In the genomic region with DNA sequence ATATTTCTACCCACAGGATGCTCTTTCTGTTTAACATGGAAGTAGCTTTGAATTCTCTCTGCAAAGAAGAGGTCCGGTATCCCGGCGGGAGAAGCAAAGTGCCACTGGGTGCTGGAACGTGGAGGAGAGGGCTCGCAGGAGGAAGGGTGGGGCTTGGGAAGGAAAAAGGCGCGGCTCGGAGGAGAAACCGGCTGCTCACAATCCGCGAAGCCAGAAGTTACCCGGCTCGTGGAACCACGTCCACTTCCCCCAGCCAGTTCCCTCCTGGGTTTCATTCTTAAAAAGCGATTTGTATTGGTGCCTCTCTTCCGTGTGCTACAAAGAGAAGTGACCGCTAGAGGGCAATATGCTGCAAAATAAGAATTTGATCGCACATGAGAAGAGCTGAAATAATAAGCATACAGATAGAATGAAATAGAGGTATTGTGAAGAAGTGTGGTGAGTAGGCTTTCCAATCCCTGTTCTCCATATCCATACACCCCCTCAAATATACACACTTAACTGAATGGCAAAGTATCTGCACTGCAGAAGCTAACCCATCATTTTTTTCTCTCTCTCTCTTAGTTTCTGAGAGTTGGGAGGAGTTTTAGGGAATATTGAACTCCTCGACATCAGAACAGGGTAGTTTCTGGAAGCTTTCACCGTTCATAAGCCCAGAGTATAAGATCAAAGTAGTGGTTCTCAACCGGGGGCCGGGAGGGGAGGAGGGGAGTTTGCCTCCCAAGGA, we compare ENCODE assay signal across 8 cellular contexts. TPM values are rescaled to one million over a fixed set of nuclear protein-coding genes. Genes with fewer than 3 reads are reported as not detected.
DNase-seq lines count a peak whose midpoint lies in the region; ATAC-seq and TF ChIP-seq lines count a peak whose summit lies in the region.

No MANE protein-coding gene starts in this region.

- no peaks in the 10 kb centered on the region for H3K36me3 ChIP-seq in right lobe of liver

- H3K27ac Mint-ChIP-seq in activated CD4-positive, alpha-beta T cell treated with anti-CD3 and anti-CD28 coated beads, Interleukin-2, amount 10 ng/mL, durations not matched to agents 24 days and 14 days: no peak overlapping the region

- no peaks in the 10 kb centered on the region for H3K36me3 Mint-ChIP-seq in activated CD4-positive, alpha-beta T cell treated with anti-CD3 and anti-CD28 coated beads, Interleukin-2, amount 10 ng/mL, durations not matched to agents 24 days and 14 days (ENCODE audit: low read depth)

- no peaks in the 10 kb centered on the region for H3K9me3 ChIP-seq in right lobe of liver

- H3K9me3 Mint-ChIP-seq in activated CD4-positive, alpha-beta T cell treated with anti-CD3 and anti-CD28 coated beads, Interleukin-2, amount 10 ng/mL, durations not matched to agents 24 days and 14 days: no peaks in the 10 kb centered on the region

- no peak overlapping the region for H3K27ac ChIP-seq in right lobe of liver

- peak; percentile 81 to 87 (median 82) for TF ChIP-seq CTCF in right lobe of liver (IDR thresholded peaks at IDR 0.05)

- no peak for TF ChIP-seq POLR2A in right lobe of liver (IDR thresholded peaks at IDR 0.05)

- intact Hi-C loops in activated CD4-positive, alpha-beta T cell treated with anti-CD3 and anti-CD28 coated beads, Interleukin-2, amount 10 ng/mL, durations not matched to agents 24 days and 14 days (cut with micrococcal nuclease): loop anchor here (1.0 to 10.0 kb wide), 4 partner anchors 175 to 318 kb away; partner anchors contain the start of gene CHN2
- intact Hi-C loops in right lobe of liver (cut with DNase I): loop anchor here in 1 of 2 donors (10.0 kb wide), 1 partner anchor 178 kb away; no protein-coding TSS in a partner anchor

- peaks cover 18% of the 10 kb centered on the region for H3K4me1 Mint-ChIP-seq in activated CD4-positive, alpha-beta T cell treated with anti-CD3 and anti-CD28 coated beads, Interleukin-2, amount 10 ng/mL, durations not matched to agents 24 days and 14 days

- peak overlapping the region; percentile 26 to 55 (median 51) for H3K4me3 ChIP-seq in right lobe of liver

- DNase-seq in CD1c-positive myeloid dendritic cell (ENCODE audit: extremely low spot score) (peak; percentile 92), NCI-H524 (lab: John Stamatoyannopoulos, UW) (peak; percentile 84 to 89), ecto neural progenitor cell (ENCODE audit: low spot score) (peak; percentile 63), right lobe of liver (peak; percentile 68 to 69 (median 69))
- peak; percentile 86 for DNase-seq in activated CD4-positive, alpha-beta T cell treated with anti-CD3 and anti-CD28 coated beads, Interleukin-2, amount 10 ng/mL, durations not matched to agents 24 days and 14 days
- peak; percentile 5 to 14 for DNase-seq in stimulated activated CD4-positive, alpha-beta T cell treated with anti-CD3 and anti-CD28 coated beads, Interleukin-4, amount 100 ng/mL, for 4 hours

- no peaks in the 10 kb centered on the region for H3K27me3 ChIP-seq in right lobe of liver

- under 1% methylated on average over 22 of the region's 22 CpGs for WGBS in right lobe of liver (ENCODE audit: insufficient coverage, low coverage, low lambda C conversion rate, missing lambda C conversion rate)

- peaks cover 0 to 14% (median 5%) of the 10 kb centered on the region in 4 donors for H3K4me1 ChIP-seq in right lobe of liver

- H3K4me3 Mint-ChIP-seq in activated CD4-positive, alpha-beta T cell treated with anti-CD3 and anti-CD28 coated beads, Interleukin-2, amount 10 ng/mL, durations not matched to agents 24 days and 14 days: peak overlapping the region; percentile 83

- peaks cover 21% of the 10 kb centered on the region for H3K27me3 Mint-ChIP-seq in activated CD4-positive, alpha-beta T cell treated with anti-CD3 and anti-CD28 coated beads, Interleukin-2, amount 10 ng/mL, durations not matched to agents 24 days and 14 days

- ATAC-seq in GM19372 (IDR thresholded peaks at IDR 0.05; ENCODE audit: low read depth, unreplicated experiment) (peak; percentile 84), HG03521 (IDR thresholded peaks at IDR 0.05; ENCODE audit: unreplicated experiment) (peak; percentile 70), right lobe of liver (peak; percentile 96 to 98 (median 96))

RNA-seq across cellular contexts. Expression of gene TRIL, which starts 31.1 kb away (rescaled TPM):
- total RNA-seq in activated CD4-positive, alpha-beta T cell treated with anti-CD3 and anti-CD28 coated beads, Interleukin-2, amount 10 ng/mL, durations not matched to agents 24 days and 14 days: 0.12 and 0.16 TPM in 2 replicates
- under 1 TPM; 0.12 to 0.29 (median 0.21) TPM for total RNA-seq in right lobe of liver

Comparison
In these comparisons a context has a peak if more than half of its experiments do, and no peak if none do; other contexts are left out.
1. DNase-seq: peak in every context shown above with its lines; median percentile 92 in CD1c-positive myeloid dendritic cell; 86 in NCI-H524; 86 in activated CD4-positive, alpha-beta T cell treated with anti-CD3 and anti-CD28 coated beads, Interleukin-2, amount 10 ng/mL, durations not matched to agents 24 days and 14 days; 69 in right lobe of liver; 63 in ecto neural progenitor cell; 10 in stimulated activated CD4-positive, alpha-beta T cell treated with anti-CD3 and anti-CD28 coated beads, Interleukin-4, amount 100 ng/mL, for 4 hours.